Comparison of ENCODE assay signal across 8 cellular contexts in the genomic region with DNA sequence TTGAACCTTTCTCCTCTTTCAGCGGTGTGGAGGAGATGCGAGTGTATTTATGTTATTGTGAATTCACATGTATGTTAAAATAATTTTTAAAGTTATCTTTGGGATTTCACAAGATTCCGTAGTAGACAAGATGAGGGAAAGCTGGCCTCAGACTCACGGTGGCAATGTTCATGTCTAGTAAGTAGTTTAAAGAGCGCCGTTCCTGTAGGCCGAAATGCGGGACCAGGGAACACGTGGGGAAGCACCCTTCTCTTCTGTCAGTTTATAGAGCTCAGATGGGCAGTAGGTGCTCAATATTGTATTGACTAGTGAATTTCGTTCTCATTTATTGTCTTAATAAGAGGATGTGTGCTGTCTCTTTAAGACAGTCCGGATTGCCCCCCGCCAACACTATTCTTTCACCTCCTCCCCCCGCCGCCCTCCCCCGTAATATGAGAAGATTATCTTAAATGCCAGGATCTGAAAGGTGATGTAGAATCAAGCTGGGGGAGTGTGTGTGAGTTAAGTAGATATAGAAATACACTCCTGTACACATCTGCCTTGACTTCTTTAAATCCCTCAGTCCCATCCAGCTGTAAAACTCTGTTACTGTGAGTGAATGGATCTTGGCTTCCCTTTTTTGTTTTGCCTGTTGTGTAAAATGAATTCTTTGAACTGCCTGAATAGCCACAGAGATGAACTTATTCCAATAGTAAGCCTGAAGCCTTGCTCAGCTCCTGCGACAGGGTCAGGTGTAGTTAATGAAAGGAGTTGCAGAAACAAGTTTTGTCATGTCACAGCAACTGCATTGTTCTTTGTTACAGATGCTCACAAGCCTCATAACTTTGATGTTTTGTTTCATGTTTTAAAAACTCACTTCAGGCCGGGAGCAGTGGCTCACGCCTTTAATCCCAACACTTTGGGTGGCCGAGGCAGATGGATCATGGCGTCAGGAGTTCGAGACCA. TPM values are rescaled to one million over a fixed set of nuclear protein-coding genes. Genes with fewer than 3 reads are reported as not detected.
DNase-seq lines count a peak whose midpoint lies in the region; ATAC-seq and TF ChIP-seq lines count a peak whose summit lies in the region.

No MANE protein-coding gene starts in this region.

- DNase-seq in NCI-H2107 treated with DMSO at 0.1 percent for 48 hours (lab: John Stamatoyannopoulos, UW; ENCODE audit: unreplicated experiment): peak; percentile 22
- DNase-seq in NCI-H2107 (lab: John Stamatoyannopoulos, UW): no peak
- DNase-seq in SJCRH30: no peak
- peak; percentile 13 for DNase-seq in fibroblast of mammary gland (ENCODE audit: low read depth)
- no peak for DNase-seq in retinal pigment epithelial cell (ENCODE audit: low read depth)
- DNase-seq in UCSD-AML1 (lab: John Stamatoyannopoulos, UW; ENCODE audit: unreplicated experiment): no peak

- peaks cover 2% of the 10 kb centered on the region; the same call in 1 of the 2 replicates for H3K4me1 ChIP-seq in SJCRH30

- H3K36me3 ChIP-seq in SJCRH30: no peaks in the 10 kb centered on the region

- no peak overlapping the region for H3K27ac ChIP-seq in SJCRH30

- H3K27me3 ChIP-seq in SJCRH30: no peaks in the 10 kb centered on the region

- ATAC-seq in HG02870 (IDR thresholded peaks at IDR 0.05; ENCODE audit: unreplicated experiment): no peak
- no peak for ATAC-seq in GM21526 (IDR thresholded peaks at IDR 0.05; ENCODE audit: low FRiP score, unreplicated experiment)

- peak overlapping the region; percentile 82 for H3K4me3 ChIP-seq in SJCRH30
- H3K4me3 ChIP-seq in fibroblast of mammary gland (ENCODE audit: control insufficient read depth, low read depth, low read length): peak overlapping the region; percentile 90
- H3K4me3 ChIP-seq in retinal pigment epithelial cell (ENCODE audit: low read length): peak overlapping the region; percentile 93

- TF ChIP-seq CTCF in fibroblast of mammary gland (conservative IDR thresholded peaks at IDR 0.05; ENCODE audit: control insufficient read depth, insufficient read depth, low read depth, low read length): no peak
- no peak for TF ChIP-seq CTCF in retinal pigment epithelial cell (conservative IDR thresholded peaks at IDR 0.05; ENCODE audit: low read depth, low read length)

- no peaks in the 10 kb centered on the region for H3K9me3 ChIP-seq in SJCRH30 (replicated peaks)

RNA-seq across cellular contexts. Expression of a gene that starts 1.2 kb away (rescaled TPM):
- 62.1 and 62.6 TPM in 2 replicates for total RNA-seq in SJCRH30 (2014; rRNA removed; shearing (Covaris generic))

Comparison
In these comparisons a context has a peak if more than half of its experiments do, and no peak if none do; other contexts are left out.
1. DNase-seq: peak in NCI-H2107 treated with DMSO at 0.1 percent for 48 hours (single experiment) and fibroblast of mammary gland (single experiment); none in NCI-H2107 (single experiment), SJCRH30 (0 of 2), retinal pigment epithelial cell (single experiment) and UCSD-AML1 (single experiment).
2. Peak in every context shown above with its lines, with median percentiles within 50 percentile points of each other: H3K4me3 ChIP-seq.